In the genomic region with DNA sequence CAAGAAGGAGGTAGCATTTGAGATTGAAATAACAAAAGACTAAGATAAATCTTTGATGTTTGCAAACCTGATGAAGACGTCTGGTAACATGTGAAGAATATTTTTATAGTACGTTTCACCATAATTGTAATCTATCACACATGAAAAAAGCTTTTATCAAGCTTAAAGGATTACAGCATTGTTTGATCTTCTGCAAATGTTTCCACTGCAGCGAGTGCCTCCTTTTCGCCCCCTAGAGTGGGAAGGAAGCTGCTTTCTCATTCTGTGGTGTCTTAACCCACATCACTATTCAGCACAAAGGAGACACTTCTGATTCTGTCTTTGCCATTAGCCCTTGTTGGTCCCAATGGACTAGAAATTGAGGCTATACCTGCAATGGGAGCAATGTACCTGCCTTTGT, we compare ENCODE assay signal across 11 cellular contexts. TPM values are rescaled to one million over a fixed set of nuclear protein-coding genes. Genes with fewer than 3 reads are reported as not detected.
DNase-seq lines count a peak whose midpoint lies in the region; ATAC-seq lines count a peak whose summit lies in the region.
"Had no signal": no experiment of that assay in that cellular context is flagged by ENCODE, and none has a peak within 500 bp of the region (broad histone marks: within the 10 kb centered on the region; RNA-seq: fewer than 3 reads in every experiment).

No MANE protein-coding gene starts in this region.

- no peaks in the 10 kb centered on the region for H3K27me3 Mint-ChIP-seq in activated naive CD4-positive, alpha-beta T cell treated with anti-CD3 and anti-CD28 coated beads, Interleukin-2, amount 10 ng/mL, durations not matched to agents 7 days and 5 days
- no peaks in the 10 kb centered on the region for H3K27me3 Mint-ChIP-seq in naive thymus-derived CD4-positive, alpha-beta T cell
- no peaks in the 10 kb centered on the region for H3K27me3 Mint-ChIP-seq in activated T-helper 2 cell treated with anti-CD3 and anti-CD28 coated beads, Interferon-gamma antibody, Interleukin-2, Interleukin-4, amounts not matched to agents 10 μg/mL and 5 μg/mL and 100 μg/mL, durations not matched to agents 14 hours and 24 hours and 36 hours (ENCODE audit: low read depth)

- peaks cover 5% of the 10 kb centered on the region for H3K36me3 Mint-ChIP-seq in activated naive CD4-positive, alpha-beta T cell treated with anti-CD3 and anti-CD28 coated beads, Interleukin-2, amount 10 ng/mL, durations not matched to agents 7 days and 5 days
- peaks cover 0 to 4% (median 0%) of the 10 kb centered on the region in 5 donors for H3K36me3 Mint-ChIP-seq in naive thymus-derived CD4-positive, alpha-beta T cell
- no peaks in the 10 kb centered on the region for H3K36me3 Mint-ChIP-seq in activated T-helper 2 cell treated with anti-CD3 and anti-CD28 coated beads, Interferon-gamma antibody, Interleukin-2, Interleukin-4, amounts not matched to agents 10 μg/mL and 5 μg/mL and 100 μg/mL, durations not matched to agents 14 hours and 24 hours and 36 hours (ENCODE audit: low read depth)

- H3K4me3 Mint-ChIP-seq in activated naive CD4-positive, alpha-beta T cell treated with anti-CD3 and anti-CD28 coated beads, Interleukin-2, amount 10 ng/mL, durations not matched to agents 7 days and 5 days = no peak overlapping the region
- H3K4me3 Mint-ChIP-seq in naive thymus-derived CD4-positive, alpha-beta T cell = peak overlapping the region in 7 of 10 donors; percentile 17 to 73 (median 34)
- no peak overlapping the region for H3K4me3 Mint-ChIP-seq in activated T-helper 2 cell treated with anti-CD3 and anti-CD28 coated beads, Interferon-gamma antibody, Interleukin-2, Interleukin-4, amounts not matched to agents 10 μg/mL and 5 μg/mL and 100 μg/mL, durations not matched to agents 14 hours and 24 hours and 36 hours (ENCODE audit: low read depth)

- no peak overlapping the region for H3K27ac Mint-ChIP-seq in activated naive CD4-positive, alpha-beta T cell treated with anti-CD3 and anti-CD28 coated beads, Interleukin-2, amount 10 ng/mL, durations not matched to agents 7 days and 5 days
- H3K27ac Mint-ChIP-seq in naive thymus-derived CD4-positive, alpha-beta T cell = peak overlapping the region in 1 of 9 donors; percentile 8
- no peak overlapping the region for H3K27ac Mint-ChIP-seq in activated T-helper 2 cell treated with anti-CD3 and anti-CD28 coated beads, Interferon-gamma antibody, Interleukin-2, Interleukin-4, amounts not matched to agents 10 μg/mL and 5 μg/mL and 100 μg/mL, durations not matched to agents 14 hours and 24 hours and 36 hours

- 36% methylated on average over 2 of the region's 4 CpGs for WGBS in HUES64

- H3K27me3 ChIP-seq in HUES64 (ENCODE audit: insufficient read depth, low read length) = no peaks in the 10 kb centered on the region
- no peaks in the 10 kb centered on the region for H3K27me3 ChIP-seq in naive thymus-derived CD4-positive, alpha-beta T cell (ENCODE audit: control insufficient read depth in 2 of 2, insufficient read depth in 2 of 2, low read length in 2 of 2)
- H3K27me3 ChIP-seq in MG63 = no peaks in the 10 kb centered on the region
- H3K27me3 ChIP-seq: right atrium auricular region had no signal

- CTCF ChIA-PET in activated naive CD4-positive, alpha-beta T cell treated with anti-CD3 and anti-CD28 coated beads, Interleukin-2, amount 10 ng/mL, durations not matched to agents 7 days and 5 days (lab: Charles Lee) = interaction anchor here (0.6 to 2.3 kb wide), 10 partner anchors 9 to 170 kb away, joined by 3 to 10 read pairs (median 4); no protein-coding TSS in a partner anchor
- CTCF ChIA-PET in naive thymus-derived CD4-positive, alpha-beta T cell (lab: Charles Lee) = interaction anchor here (0.5 to 1.9 kb wide), 8 partner anchors 10 to 266 kb away, joined by 3 to 10 read pairs (median 3); no protein-coding TSS in a partner anchor

- H3K9me3 Mint-ChIP-seq in activated naive CD4-positive, alpha-beta T cell treated with anti-CD3 and anti-CD28 coated beads, Interleukin-2, amount 10 ng/mL, durations not matched to agents 7 days and 5 days = no peaks in the 10 kb centered on the region
- H3K9me3 Mint-ChIP-seq in naive thymus-derived CD4-positive, alpha-beta T cell = peaks cover 0 to 3% (median 0%) of the 10 kb centered on the region in 11 donors
- no peaks in the 10 kb centered on the region for H3K9me3 Mint-ChIP-seq in activated T-helper 2 cell treated with anti-CD3 and anti-CD28 coated beads, Interferon-gamma antibody, Interleukin-2, Interleukin-4, amounts not matched to agents 10 μg/mL and 5 μg/mL and 100 μg/mL, durations not matched to agents 14 hours and 24 hours and 36 hours

- DNase-seq in D341Med (ENCODE audit: low spot score) = peak; percentile 47
- DNase-seq in activated naive CD4-positive, alpha-beta T cell treated with anti-CD3 and anti-CD28 coated beads, Interleukin-2, amount 10 ng/mL, durations not matched to agents 7 days and 5 days = peak; percentile 62
- peak in 8 of 9 donors; percentile 24 to 67 (median 57) for DNase-seq in naive thymus-derived CD4-positive, alpha-beta T cell
- no peak for DNase-seq in MG63
- DNase-seq in activated T-helper 2 cell treated with anti-CD3 and anti-CD28 coated beads, Interferon-gamma antibody, Interleukin-2, Interleukin-4, amounts not matched to agents 10 μg/mL and 5 μg/mL and 100 μg/mL, durations not matched to agents 14 hours and 24 hours and 36 hours (ENCODE audit: low spot score) = no peak
- DNase-seq in posterior vena cava (ENCODE audit: low spot score) = no peak
- DNase-seq: effector CD4-positive, alpha-beta T cell; NCI-H748 treated with DMSO at 0.1 percent for 48 hours had no signal

- peak overlapping the region; percentile 20; the same call in 1 of the 2 replicates for H3K4me3 ChIP-seq in HUES64 (ENCODE audit: low read length)
- no peak overlapping the region for H3K4me3 ChIP-seq in naive thymus-derived CD4-positive, alpha-beta T cell (ENCODE audit: low read length)
- no peak overlapping the region for H3K4me3 ChIP-seq in MG63
- H3K4me3 ChIP-seq: right atrium auricular region had no signal

- H3K36me3 ChIP-seq in HUES64 (ENCODE audit: insufficient read depth, low read length) (no peaks in the 10 kb centered on the region), MG63 (no peaks in the 10 kb centered on the region)
- no peaks in the 10 kb centered on the region for H3K36me3 ChIP-seq in naive thymus-derived CD4-positive, alpha-beta T cell (ENCODE audit: control insufficient read depth in 2 of 3, insufficient read depth in 3 of 3, low read length in 3 of 3)
- H3K36me3 ChIP-seq: right atrium auricular region had no signal

- H3K4me1 Mint-ChIP-seq in activated naive CD4-positive, alpha-beta T cell treated with anti-CD3 and anti-CD28 coated beads, Interleukin-2, amount 10 ng/mL, durations not matched to agents 7 days and 5 days = peaks cover 46% of the 10 kb centered on the region
- peaks cover 12 to 44% (median 31%) of the 10 kb centered on the region in 7 donors for H3K4me1 Mint-ChIP-seq in naive thymus-derived CD4-positive, alpha-beta T cell
- H3K4me1 Mint-ChIP-seq in activated T-helper 2 cell treated with anti-CD3 and anti-CD28 coated beads, Interferon-gamma antibody, Interleukin-2, Interleukin-4, amounts not matched to agents 10 μg/mL and 5 μg/mL and 100 μg/mL, durations not matched to agents 14 hours and 24 hours and 36 hours (ENCODE audit: low read depth) = peaks cover 15% of the 10 kb centered on the region

- ATAC-seq in naive thymus-derived CD4-positive, alpha-beta T cell = peak; percentile 52
- no peak for ATAC-seq in GM21529 (IDR thresholded peaks at IDR 0.05; ENCODE audit: unreplicated experiment)

- H3K9me3 ChIP-seq in HUES64 (ENCODE audit: insufficient read depth, low read depth, low read length) = no peaks in the 10 kb centered on the region
- H3K9me3 ChIP-seq in naive thymus-derived CD4-positive, alpha-beta T cell (ENCODE audit: control insufficient read depth in 2 of 3, low read length in 3 of 3) = no peaks in the 10 kb centered on the region
- H3K9me3 ChIP-seq in MG63 = no peaks in the 10 kb centered on the region
- H3K9me3 ChIP-seq: right atrium auricular region had no signal

- no peak overlapping the region for H3K9ac ChIP-seq in HUES64 (ENCODE audit: low read depth, low read length)

- POLR2A ChIA-PET in naive thymus-derived CD4-positive, alpha-beta T cell (lab: Charles Lee) = interaction anchor here (0.6 kb wide), 1 partner anchor 37 kb away, joined by 4 read pairs; no protein-coding TSS in a partner anchor

- peak overlapping the region; percentile 50; the same call in 1 of the 2 replicates for H3K27ac ChIP-seq in HUES64 (ENCODE audit: low read depth, low read length)
- H3K27ac ChIP-seq in naive thymus-derived CD4-positive, alpha-beta T cell (ENCODE audit: low read depth, low read length) = no peak overlapping the region
- H3K27ac ChIP-seq: right atrium auricular region had no signal

- peaks cover 30% of the 10 kb centered on the region for H3K4me1 ChIP-seq in HUES64 (ENCODE audit: insufficient read depth, low read length)
- peaks cover 17 to 22% of the 10 kb centered on the region in 2 donors for H3K4me1 ChIP-seq in naive thymus-derived CD4-positive, alpha-beta T cell (ENCODE audit: control insufficient read depth in 2 of 2, insufficient read depth in 2 of 2, low read length in 2 of 2)
- H3K4me1 ChIP-seq: right atrium auricular region had no signal

- intact Hi-C loops in naive thymus-derived CD4-positive, alpha-beta T cell (cut with micrococcal nuclease) = loop anchor here (1.0 to 5.0 kb wide), 8 partner anchors 13 to 496 kb away; a partner anchor contains a TSS
- intact Hi-C loops in activated T-helper 2 cell treated with anti-CD3 and anti-CD28 coated beads, Interferon-gamma antibody, Interleukin-2, Interleukin-4, amounts not matched to agents 10 μg/mL and 5 μg/mL and 100 μg/mL, durations not matched to agents 14 hours and 24 hours and 36 hours (cut with micrococcal nuclease) = no loop called here
- intact Hi-C loops in posterior vena cava (cut with DNase I) = no loop called here

RNA-seq across cellular contexts. Expression of a gene that starts 46.0 kb away (rescaled TPM):
- polyA plus RNA-seq in HUES64 (2013, experiment 1 of 2) = 1.2 TPM
- 2.7 TPM for polyA plus RNA-seq in HUES64 (2013, experiment 2 of 2)
- 10 to 100 TPM in 1 of 5 experiments, 1 to 10 TPM in 2, under 1 TPM in 2; 0.38 to 78.1 (median 1.1) TPM for total RNA-seq in naive thymus-derived CD4-positive, alpha-beta T cell
- under 1 TPM; 0.47 to 0.60 TPM for polyA plus RNA-seq in naive thymus-derived CD4-positive, alpha-beta T cell
- total RNA-seq in MG63 (2014; rRNA removed; shearing (Covaris generic); ENCODE audit: low replicate concordance) = not detected in 2 replicates
- 108 TPM in 2 replicates for total RNA-seq in activated T-helper 2 cell treated with anti-CD3 and anti-CD28 coated beads, Interferon-gamma antibody, Interleukin-2, Interleukin-4, amounts not matched to agents 10 μg/mL and 5 μg/mL and 100 μg/mL, durations not matched to agents 14 hours and 24 hours and 36 hours
- total RNA-seq in posterior vena cava = 1 to 10 TPM; 1.1 to 2.8 TPM

Comparison
In these comparisons a context has a peak if more than half of its experiments do, and no peak if none do; other contexts are left out.
1. DNase-seq: peak in D341Med (single experiment), activated naive CD4-positive, alpha-beta T cell treated with anti-CD3 and anti-CD28 coated beads, Interleukin-2, amount 10 ng/mL, durations not matched to agents 7 days and 5 days (single experiment) and naive thymus-derived CD4-positive, alpha-beta T cell (8 of 9); none in MG63 (single experiment), activated T-helper 2 cell treated with anti-CD3 and anti-CD28 coated beads, Interferon-gamma antibody, Interleukin-2, Interleukin-4, amounts not matched to agents 10 μg/mL and 5 μg/mL and 100 μg/mL, durations not matched to agents 14 hours and 24 hours and 36 hours (single experiment) and posterior vena cava (single experiment).
2. H3K4me3 Mint-ChIP-seq: peak in naive thymus-derived CD4-positive, alpha-beta T cell (7 of 10); none in activated naive CD4-positive, alpha-beta T cell treated with anti-CD3 and anti-CD28 coated beads, Interleukin-2, amount 10 ng/mL, durations not matched to agents 7 days and 5 days (single experiment) and activated T-helper 2 cell treated with anti-CD3 and anti-CD28 coated beads, Interferon-gamma antibody, Interleukin-2, Interleukin-4, amounts not matched to agents 10 μg/mL and 5 μg/mL and 100 μg/mL, durations not matched to agents 14 hours and 24 hours and 36 hours (single experiment).
3. intact Hi-C loops: an anchor here in naive thymus-derived CD4-positive, alpha-beta T cell (1.0 to 5.0 kb wide); none called in activated T-helper 2 cell treated with anti-CD3 and anti-CD28 coated beads, Interferon-gamma antibody, Interleukin-2, Interleukin-4, amounts not matched to agents 10 μg/mL and 5 μg/mL and 100 μg/mL, durations not matched to agents 14 hours and 24 hours and 36 hours and posterior vena cava.